2 cellular contexts compared by ENCODE assay signal in the genomic region with DNA sequence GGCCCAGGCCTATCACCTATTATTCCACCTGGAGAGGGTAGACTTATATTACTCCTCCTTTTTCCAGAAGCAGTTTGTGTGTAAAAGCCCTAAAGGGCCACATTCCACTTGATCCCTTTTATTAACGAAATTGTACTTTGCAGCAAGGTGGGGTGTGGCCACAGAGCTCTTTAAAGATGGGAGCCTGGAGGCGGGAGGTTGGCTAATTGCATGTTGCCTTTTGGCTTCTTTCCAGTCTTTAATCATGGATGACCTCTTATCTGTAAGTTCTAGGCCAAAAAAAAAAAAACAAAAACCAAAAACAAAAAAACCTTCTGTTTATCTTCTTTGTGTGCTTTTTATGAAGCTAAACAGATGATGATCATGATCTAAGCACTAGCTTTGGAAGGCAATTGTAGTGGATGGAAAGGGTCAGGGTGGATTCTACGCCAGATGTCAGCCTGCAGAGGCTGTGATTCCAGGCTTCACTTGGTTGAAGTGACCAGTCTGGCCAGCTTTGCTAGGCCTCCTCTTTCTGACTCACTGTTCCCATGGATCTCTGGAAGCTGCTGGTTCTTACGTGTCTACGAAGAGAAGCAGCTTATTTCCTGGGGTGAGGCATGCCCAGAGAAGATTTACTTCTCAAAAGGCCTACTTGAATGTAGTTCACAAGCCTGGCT.
TF ChIP-seq lines count a peak whose summit lies in the region.

No MANE protein-coding gene starts in this region.

TF ChIP-seq in IMR-90, 13 proteins besides CTCF, POLR2A, EP300 and RAD21 (continued from another document):
- TF ChIP-seq RCOR1 (IDR thresholded peaks at IDR 0.05; ENCODE audit: insufficient replicate concordance, low read length) = no peak

TF ChIP-seq in HepG2, 621 proteins besides CTCF, POLR2A, EP300 and RAD21 (continued from another document):
- TF ChIP-seq SNRNP70 (IDR thresholded peaks at IDR 0.05; ENCODE audit: low read depth, low read length) = no peak
